ENCODE assay signal across 9 cellular contexts in genomic region chr4:13196721-13197120, GRCh38.
"Had no signal": no experiment of that assay in that cellular context is flagged by ENCODE, and none has a peak within 500 bp of the region (broad histone marks: within the 10 kb centered on the region; RNA-seq: fewer than 3 reads in every experiment).

No MANE protein-coding gene starts in this region.

- H3K4me1 ChIP-seq: HAP-1 had no signal

- DNase-seq: GM23248, GOT3, H7, HFFc6, KBM-7 had no signal

- H3K36me3 ChIP-seq: HAP-1 had no signal

- H3K9me3 ChIP-seq: HAP-1 had no signal

- H3K4me3 ChIP-seq: GM23248, HAP-1 had no signal

- ATAC-seq: HCT116, HepG2 had no signal

- H3K27ac ChIP-seq: GM23248, HL-60 had no signal
